ENCODE assay signal across 15 cellular contexts in genomic region chr3:30679045-30679444, GRCh38.
A peak's percentile ranks its signal among the peaks of the same experiment; 100 is the strongest.
DNase-seq lines count a peak whose midpoint lies in the region; ATAC-seq and TF ChIP-seq lines count a peak whose summit lies in the region.
"Had no signal": no experiment of that assay in that cellular context is flagged by ENCODE, and none has a peak within 500 bp of the region (broad histone marks: within the 10 kb centered on the region; RNA-seq: fewer than 3 reads in every experiment).

No MANE protein-coding gene starts in this region.

- TF ChIP-seq CTCF in lower lobe of right lung (IDR thresholded peaks at IDR 0.05) (no peak), MM.1S (IDR thresholded peaks at IDR 0.05; ENCODE audit: low read length) (no peak)

- H3K4me3 ChIP-seq in lower lobe of right lung (no peak overlapping the region), subcutaneous abdominal adipose tissue (ENCODE audit: low read depth in 1 of 5, low read length in 5 of 5) (no peak overlapping the region), MM.1S (ENCODE audit: low read length) (no peak overlapping the region)

- H3K4me2 ChIP-seq in MM.1S (ENCODE audit: low read depth, low read length) = no peak overlapping the region

- H3K27me3 ChIP-seq in lower lobe of right lung (ENCODE audit: low read depth) (no peaks in the 10 kb centered on the region), subcutaneous abdominal adipose tissue (ENCODE audit: control insufficient read depth in 5 of 5, insufficient read depth in 4 of 5, low read length in 5 of 5) (no peaks in the 10 kb centered on the region), MM.1S (replicated peaks; ENCODE audit: insufficient read depth, low read length) (no peaks in the 10 kb centered on the region)

- no peak for ATAC-seq in activated CD8-positive, alpha-beta T cell treated with anti-CD3 and anti-CD28 coated beads, Interleukin-2, amount 10 ng/mL, durations not matched to agents 7 days and 5 days
- no peak for ATAC-seq in lower lobe of right lung
- ATAC-seq in HG02678 (IDR thresholded peaks at IDR 0.05; ENCODE audit: unreplicated experiment) = no peak

- peaks cover 93% of the 10 kb centered on the region for H3K36me3 Mint-ChIP-seq in activated naive CD4-positive, alpha-beta T cell treated with anti-CD3 and anti-CD28 coated beads, Interleukin-2, amount 10 ng/mL, durations not matched to agents 7 days and 5 days
- peaks cover 95% of the 10 kb centered on the region for H3K36me3 Mint-ChIP-seq in activated CD8-positive, alpha-beta T cell treated with anti-CD3 and anti-CD28 coated beads, Interleukin-2, amount 10 ng/mL, durations not matched to agents 7 days and 5 days (ENCODE audit: low read depth)

- POLR2A ChIA-PET in activated CD8-positive, alpha-beta T cell treated with anti-CD3 and anti-CD28 coated beads, Interleukin-2, amount 10 ng/mL, durations not matched to agents 7 days and 5 days (lab: Charles Lee) = interaction anchor here (0.6 to 1.2 kb wide), 3 partner anchors 15 to 44 kb away, joined by 3 to 5 read pairs (median 3); no protein-coding TSS in a partner anchor

- peaks cover 93% of the 10 kb centered on the region for H3K4me1 Mint-ChIP-seq in activated naive CD4-positive, alpha-beta T cell treated with anti-CD3 and anti-CD28 coated beads, Interleukin-2, amount 10 ng/mL, durations not matched to agents 7 days and 5 days
- H3K4me1 Mint-ChIP-seq in activated CD8-positive, alpha-beta T cell treated with anti-CD3 and anti-CD28 coated beads, Interleukin-2, amount 10 ng/mL, durations not matched to agents 7 days and 5 days (ENCODE audit: low read depth) = peaks cover 83% of the 10 kb centered on the region

- H3K9ac ChIP-seq in subcutaneous abdominal adipose tissue (ENCODE audit: low read length in 5 of 5) (peak overlapping the region in 1 of 5 donors; percentile 25), MM.1S (ENCODE audit: low read length) (no peak overlapping the region)

- no peaks in the 10 kb centered on the region for H4K20me1 ChIP-seq in MM.1S (ENCODE audit: insufficient read depth, low read length)

- H3K36me3 ChIP-seq in lower lobe of right lung = peaks cover 75% of the 10 kb centered on the region
- H3K36me3 ChIP-seq in subcutaneous abdominal adipose tissue (ENCODE audit: control insufficient read depth in 5 of 5, insufficient read depth in 5 of 5, low read length in 5 of 5) = peaks cover 31 to 55% (median 52%) of the 10 kb centered on the region in 5 donors
- peaks cover 4% of the 10 kb centered on the region; the same call in 1 of the 2 replicates for H3K36me3 ChIP-seq in MM.1S (replicated peaks; ENCODE audit: insufficient read depth, low read length)

- no peaks in the 10 kb centered on the region for H3K79me2 ChIP-seq in MM.1S (ENCODE audit: low read length)

- peak overlapping the region; percentile 19 for H3K27ac ChIP-seq in lower lobe of right lung
- peak overlapping the region; percentile 44 for H3K27ac ChIP-seq in subcutaneous abdominal adipose tissue (ENCODE audit: low read depth, low read length)
- H3K27ac ChIP-seq in MM.1S (ENCODE audit: low read length) = no peak overlapping the region

- H2AFZ ChIP-seq in MM.1S (ENCODE audit: low read length) = no peak overlapping the region

- H3K9me3 ChIP-seq in lower lobe of right lung (no peaks in the 10 kb centered on the region), subcutaneous abdominal adipose tissue (ENCODE audit: control insufficient read depth in 5 of 5, low read length in 5 of 5) (no peaks in the 10 kb centered on the region), MM.1S (replicated peaks; ENCODE audit: insufficient read depth, low read length) (no peaks in the 10 kb centered on the region)

- CTCF ChIA-PET in activated naive CD4-positive, alpha-beta T cell treated with anti-CD3 and anti-CD28 coated beads, Interleukin-2, amount 10 ng/mL, durations not matched to agents 7 days and 5 days (lab: Charles Lee) = interaction anchor here (0.7 to 1.0 kb wide), 3 partner anchors 14 to 562 kb away, joined by 3 to 4 read pairs (median 3); no protein-coding TSS in a partner anchor
- CTCF ChIA-PET in activated CD8-positive, alpha-beta T cell treated with anti-CD3 and anti-CD28 coated beads, Interleukin-2, amount 10 ng/mL, durations not matched to agents 7 days and 5 days (lab: Charles Lee) = interaction anchor here (0.6 to 2.7 kb wide), 5 partner anchors 13 to 439 kb away, joined by 3 to 15 read pairs (median 3); no protein-coding TSS in a partner anchor

- no peak overlapping the region for H3K4me3 Mint-ChIP-seq in activated naive CD4-positive, alpha-beta T cell treated with anti-CD3 and anti-CD28 coated beads, Interleukin-2, amount 10 ng/mL, durations not matched to agents 7 days and 5 days
- no peak overlapping the region for H3K4me3 Mint-ChIP-seq in activated CD8-positive, alpha-beta T cell treated with anti-CD3 and anti-CD28 coated beads, Interleukin-2, amount 10 ng/mL, durations not matched to agents 7 days and 5 days

- intact Hi-C loops in lower lobe of right lung (cut with DNase I) = no loop called here

- no peaks in the 10 kb centered on the region for H3F3A ChIP-seq in MM.1S (ENCODE audit: insufficient read depth, low read length)

- H3K9me3 Mint-ChIP-seq in activated naive CD4-positive, alpha-beta T cell treated with anti-CD3 and anti-CD28 coated beads, Interleukin-2, amount 10 ng/mL, durations not matched to agents 7 days and 5 days = peaks cover 8% of the 10 kb centered on the region
- no peaks in the 10 kb centered on the region for H3K9me3 Mint-ChIP-seq in activated CD8-positive, alpha-beta T cell treated with anti-CD3 and anti-CD28 coated beads, Interleukin-2, amount 10 ng/mL, durations not matched to agents 7 days and 5 days (ENCODE audit: insufficient read depth)

- peaks cover 72% of the 10 kb centered on the region for H3K4me1 ChIP-seq in lower lobe of right lung
- peaks cover 7 to 56% (median 42%) of the 10 kb centered on the region in 5 donors for H3K4me1 ChIP-seq in subcutaneous abdominal adipose tissue (ENCODE audit: control insufficient read depth in 5 of 5, insufficient read depth in 5 of 5, low read length in 5 of 5)
- H3K4me1 ChIP-seq in MM.1S (ENCODE audit: low read length) = no peaks in the 10 kb centered on the region

- H3K27ac Mint-ChIP-seq in activated naive CD4-positive, alpha-beta T cell treated with anti-CD3 and anti-CD28 coated beads, Interleukin-2, amount 10 ng/mL, durations not matched to agents 7 days and 5 days = peak overlapping the region; percentile 85
- peak overlapping the region; percentile 77 for H3K27ac Mint-ChIP-seq in activated CD8-positive, alpha-beta T cell treated with anti-CD3 and anti-CD28 coated beads, Interleukin-2, amount 10 ng/mL, durations not matched to agents 7 days and 5 days

- H3K27me3 Mint-ChIP-seq in activated naive CD4-positive, alpha-beta T cell treated with anti-CD3 and anti-CD28 coated beads, Interleukin-2, amount 10 ng/mL, durations not matched to agents 7 days and 5 days = no peaks in the 10 kb centered on the region
- no peaks in the 10 kb centered on the region for H3K27me3 Mint-ChIP-seq in activated CD8-positive, alpha-beta T cell treated with anti-CD3 and anti-CD28 coated beads, Interleukin-2, amount 10 ng/mL, durations not matched to agents 7 days and 5 days (ENCODE audit: low read depth)

- no peak for DNase-seq in activated naive CD4-positive, alpha-beta T cell treated with anti-CD3 and anti-CD28 coated beads, Interleukin-2, amount 10 ng/mL, durations not matched to agents 7 days and 5 days
- DNase-seq in activated naive CD4-positive, alpha-beta T cell treated with anti-CD3 and anti-CD28 coated beads, Interleukin-2, amount 50 U/mL, for 16 hours = no peak
- DNase-seq in activated CD8-positive, alpha-beta T cell treated with anti-CD3 and anti-CD28 coated beads, Interleukin-2, amount 10 ng/mL, durations not matched to agents 7 days and 5 days = no peak
- no peak for DNase-seq in lower lobe of right lung
- DNase-seq in SW 1271 (lab: John Stamatoyannopoulos, UW) = no peak
- DNase-seq in MM.1S = no peak
- DNase-seq: amygdala, erythroblast, glutamatergic neuron, kidney glomerular epithelial cell, NCI-H1092 treated with DMSO at 0.1 percent for 48 hours, NCI-H2227 treated with DMSO at 0.1 percent for 48 hours, SHP77 treated with DMSO at 0.1 percent for 48 hours had no signal

- H3K9me2 ChIP-seq in MM.1S (replicated peaks; ENCODE audit: insufficient read depth, low read length) = no peaks in the 10 kb centered on the region
